In the genomic region with DNA sequence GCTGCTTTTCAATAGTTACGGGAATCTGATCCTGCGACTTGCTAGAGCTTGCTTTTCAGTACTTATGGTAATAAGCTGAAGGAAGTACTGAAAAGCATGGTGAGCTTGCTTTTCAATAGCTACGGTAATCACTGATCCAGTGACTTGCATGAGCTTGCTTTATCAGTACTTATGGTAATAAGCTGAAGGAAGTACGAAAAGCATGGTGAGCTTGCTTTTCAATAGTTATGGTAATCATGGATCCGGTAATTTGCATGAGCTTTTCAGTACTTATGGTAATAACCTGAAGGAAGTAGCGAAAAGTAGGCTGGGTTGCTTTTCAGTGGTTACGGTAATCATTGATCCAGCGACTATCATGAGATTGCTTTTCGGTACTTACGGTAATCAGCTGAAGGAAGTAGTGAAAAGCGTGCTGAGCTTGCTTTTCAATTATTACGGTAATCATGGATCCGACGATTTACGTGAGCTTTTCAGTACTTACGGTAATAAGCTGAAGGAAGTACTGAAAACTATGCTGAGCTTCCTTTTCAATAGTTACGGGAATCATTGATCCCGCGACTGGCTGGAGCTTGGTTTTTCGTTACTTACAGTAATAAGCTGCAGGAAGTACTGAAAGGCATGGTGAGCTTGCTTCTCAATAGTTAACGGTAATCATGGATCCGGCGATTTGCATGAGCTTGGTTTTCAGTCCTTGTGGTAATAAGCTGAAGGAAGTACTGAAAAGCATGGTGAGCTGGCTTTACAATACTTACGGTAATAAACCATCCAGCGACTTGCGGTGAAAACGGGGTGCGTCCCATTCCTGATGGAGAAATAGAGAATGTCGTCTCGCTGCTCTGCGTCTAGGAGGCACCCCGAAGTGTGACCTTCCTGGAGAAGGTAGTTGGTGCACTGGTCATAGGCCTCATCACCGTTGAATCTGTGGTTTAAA, we compare ENCODE assay signal across 8 cellular contexts. TPM values are rescaled to one million over a fixed set of nuclear protein-coding genes. Genes with fewer than 3 reads are reported as not detected.
DNase-seq lines count a peak whose midpoint lies in the region; ATAC-seq, FAIRE-seq and TF ChIP-seq lines count a peak whose summit lies in the region.

No MANE protein-coding gene starts in this region.

- peak overlapping the region; percentile 63 to 93 (median 79) for H3K4me2 ChIP-seq in BLaER1 treated with 17β-estradiol and CSF1 and Interleukin-3, amounts not matched to agents 10 nM and 100 nM
- peak overlapping the region; percentile 87 for H3K4me2 ChIP-seq in neural progenitor cell

- H3K27me3 ChIP-seq in BLaER1 treated with 17β-estradiol and CSF1 and Interleukin-3, amounts not matched to agents 10 nM and 100 nM: no peaks in the 10 kb centered on the region
- H3K27me3 ChIP-seq in gastroesophageal sphincter: peaks cover 45% of the 10 kb centered on the region
- H3K27me3 ChIP-seq in neural progenitor cell: no peaks in the 10 kb centered on the region

- no peak overlapping the region for H3K27ac Mint-ChIP-seq in activated T-helper 1 cell treated with anti-CD3 and anti-CD28 coated beads, Interleukin-12 subunit alpha, Interleukin-12 subunit beta, Interleukin-2, Interleukin-4 antibody, amounts not matched to agents 30 ng/mL and 10 ng/mL and 1 ng/mL, durations not matched to agents 14 hours and 24 hours and 36 hours
- peak overlapping the region; percentile 66 for H3K27ac Mint-ChIP-seq in neural progenitor cell

- TF ChIP-seq POLR2A in gastroesophageal sphincter (IDR thresholded peaks at IDR 0.05): no peak

- ATAC-seq in gastroesophageal sphincter (peak; percentile 71), HG02970 (IDR thresholded peaks at IDR 0.05; ENCODE audit: low FRiP score, unreplicated experiment) (no peak), HG03025 (IDR thresholded peaks at IDR 0.05; ENCODE audit: low FRiP score, unreplicated experiment) (no peak)

- peaks cover 1% of the 10 kb centered on the region for H3K27me3 Mint-ChIP-seq in activated T-helper 1 cell treated with anti-CD3 and anti-CD28 coated beads, Interleukin-12 subunit alpha, Interleukin-12 subunit beta, Interleukin-2, Interleukin-4 antibody, amounts not matched to agents 30 ng/mL and 10 ng/mL and 1 ng/mL, durations not matched to agents 14 hours and 24 hours and 36 hours (ENCODE audit: insufficient read depth)
- peaks cover 5% of the 10 kb centered on the region for H3K27me3 Mint-ChIP-seq in neural progenitor cell (ENCODE audit: insufficient read depth, low read depth)

- intact Hi-C loops in activated T-helper 1 cell treated with anti-CD3 and anti-CD28 coated beads, Interleukin-12 subunit alpha, Interleukin-12 subunit beta, Interleukin-2, Interleukin-4 antibody, amounts not matched to agents 30 ng/mL and 10 ng/mL and 1 ng/mL, durations not matched to agents 14 hours and 24 hours and 36 hours (cut with micrococcal nuclease): loop anchor here (5.0 to 10.0 kb wide), 4 partner anchors 39 to 1499 kb away; partner anchors contain the start of genes ASMTL and PLCXD1

- peaks cover 37 to 62% (median 59%) of the 10 kb centered on the region in 10 experiments for H3K4me1 ChIP-seq in BLaER1 treated with 17β-estradiol and CSF1 and Interleukin-3, amounts not matched to agents 10 nM and 100 nM
- H3K4me1 ChIP-seq in gastroesophageal sphincter (peaks cover 0 to 20% (median 9%) of the 10 kb centered on the region in 3 donors), neural progenitor cell (peaks cover 4% of the 10 kb centered on the region)

- peak overlapping the region in 9 of 11 experiments; percentile 8 to 82 (median 44); a peak in 13 of 22 replicates for H3K27ac ChIP-seq in BLaER1 treated with 17β-estradiol and CSF1 and Interleukin-3, amounts not matched to agents 10 nM and 100 nM
- H3K27ac ChIP-seq in gastroesophageal sphincter (peak overlapping the region in 1 of 4 donors; percentile 2), neural progenitor cell (no peak overlapping the region)

- no peaks in the 10 kb centered on the region for H3K79me2 ChIP-seq in neural progenitor cell (ENCODE audit: low read depth)

- TF ChIP-seq EP300 in gastroesophageal sphincter (IDR thresholded peaks at IDR 0.05): no peak

- H3K4me3 ChIP-seq in BLaER1 treated with 17β-estradiol and CSF1 and Interleukin-3, amounts not matched to agents 10 nM and 100 nM: peak overlapping the region; percentile 39 to 64 (median 52); a peak in 18 of 20 replicates
- H3K4me3 ChIP-seq in gastroesophageal sphincter (peak overlapping the region; percentile 22 to 40), neural progenitor cell (peak overlapping the region; percentile 71)

- H3K9ac ChIP-seq in BLaER1 treated with 17β-estradiol and CSF1 and Interleukin-3, amounts not matched to agents 10 nM and 100 nM: peak overlapping the region in 5 of 11 experiments; percentile 9 to 38 (median 14); a peak in 3 of 22 replicates
- H3K9ac ChIP-seq in neural progenitor cell: no peak overlapping the region

- H3K4me1 Mint-ChIP-seq in activated T-helper 1 cell treated with anti-CD3 and anti-CD28 coated beads, Interleukin-12 subunit alpha, Interleukin-12 subunit beta, Interleukin-2, Interleukin-4 antibody, amounts not matched to agents 30 ng/mL and 10 ng/mL and 1 ng/mL, durations not matched to agents 14 hours and 24 hours and 36 hours (ENCODE audit: low read depth): peaks cover 31% of the 10 kb centered on the region
- peaks cover 17% of the 10 kb centered on the region for H3K4me1 Mint-ChIP-seq in neural progenitor cell

- FAIRE-seq in HTR-8/SVneo (lab: Jason Lieb, UNC): peak; percentile 76

- peaks cover 6% of the 10 kb centered on the region for H3K9me3 Mint-ChIP-seq in activated T-helper 1 cell treated with anti-CD3 and anti-CD28 coated beads, Interleukin-12 subunit alpha, Interleukin-12 subunit beta, Interleukin-2, Interleukin-4 antibody, amounts not matched to agents 30 ng/mL and 10 ng/mL and 1 ng/mL, durations not matched to agents 14 hours and 24 hours and 36 hours
- H3K9me3 Mint-ChIP-seq in neural progenitor cell: peaks cover 2% of the 10 kb centered on the region

- peak overlapping the region; percentile 57 for H3K4me3 Mint-ChIP-seq in activated T-helper 1 cell treated with anti-CD3 and anti-CD28 coated beads, Interleukin-12 subunit alpha, Interleukin-12 subunit beta, Interleukin-2, Interleukin-4 antibody, amounts not matched to agents 30 ng/mL and 10 ng/mL and 1 ng/mL, durations not matched to agents 14 hours and 24 hours and 36 hours
- H3K4me3 Mint-ChIP-seq in neural progenitor cell: peak overlapping the region; percentile 85

- TF ChIP-seq CTCF in gastroesophageal sphincter (IDR thresholded peaks at IDR 0.05) (no peak), neural progenitor cell (IDR thresholded peaks at IDR 0.05) (no peak)

- peak; percentile 50 for DNase-seq in HTR-8/SVneo (ENCODE audit: insufficient read length, low spot score)
- peak; percentile 32 for DNase-seq in activated T-helper 1 cell treated with anti-CD3 and anti-CD28 coated beads, Interleukin-12 subunit alpha, Interleukin-12 subunit beta, Interleukin-2, Interleukin-4 antibody, amounts not matched to agents 30 ng/mL and 10 ng/mL and 1 ng/mL, durations not matched to agents 14 hours and 24 hours and 36 hours (ENCODE audit: low spot score)
- DNase-seq in neural progenitor cell (ENCODE audit: low spot score): peak; percentile 94
- no peak for DNase-seq in NCI-H146 treated with DMSO at 0.1 percent for 48 hours (lab: John Stamatoyannopoulos, UW; ENCODE audit: unreplicated experiment)

- peaks cover 6% of the 10 kb centered on the region for H3K36me3 Mint-ChIP-seq in activated T-helper 1 cell treated with anti-CD3 and anti-CD28 coated beads, Interleukin-12 subunit alpha, Interleukin-12 subunit beta, Interleukin-2, Interleukin-4 antibody, amounts not matched to agents 30 ng/mL and 10 ng/mL and 1 ng/mL, durations not matched to agents 14 hours and 24 hours and 36 hours (ENCODE audit: low read depth)
- H3K36me3 Mint-ChIP-seq in neural progenitor cell: no peaks in the 10 kb centered on the region

- no peaks in the 10 kb centered on the region for H4K20me1 ChIP-seq in BLaER1 treated with 17β-estradiol and CSF1 and Interleukin-3, amounts not matched to agents 10 nM and 100 nM
- H4K20me1 ChIP-seq in neural progenitor cell (ENCODE audit: low read depth): no peaks in the 10 kb centered on the region

- 1 to 3% methylated on average over 23 to 33 of the region's 33 CpGs for WGBS in gastroesophageal sphincter (ENCODE audit: low coverage in 1 of 2), 2 donors

- peaks cover 0 to 13% (median 0%) of the 10 kb centered on the region in 11 experiments; a peak in 2 of 22 replicates for H3K9me3 ChIP-seq in BLaER1 treated with 17β-estradiol and CSF1 and Interleukin-3, amounts not matched to agents 10 nM and 100 nM (replicated peaks in 1 of 11)
- H3K9me3 ChIP-seq in gastroesophageal sphincter (no peaks in the 10 kb centered on the region), neural progenitor cell (ENCODE audit: low read depth) (no peaks in the 10 kb centered on the region)

- peak overlapping the region; percentile 100 for H2AFZ ChIP-seq in neural progenitor cell (replicated peaks)

- peaks cover 20% of the 10 kb centered on the region for H3F3A ChIP-seq in neural progenitor cell (ENCODE audit: low read depth)

- H3K36me3 ChIP-seq in BLaER1 treated with 17β-estradiol and CSF1 and Interleukin-3, amounts not matched to agents 10 nM and 100 nM: no peaks in the 10 kb centered on the region; a peak in 2 of 22 replicates
- no peaks in the 10 kb centered on the region for H3K36me3 ChIP-seq in gastroesophageal sphincter
- H3K36me3 ChIP-seq in neural progenitor cell: no peaks in the 10 kb centered on the region

RNA-seq across cellular contexts. Expression of gene CRLF2, which starts 6.5 kb away (rescaled TPM):
- total RNA-seq in activated T-helper 1 cell treated with anti-CD3 and anti-CD28 coated beads, Interleukin-12 subunit alpha, Interleukin-12 subunit beta, Interleukin-2, Interleukin-4 antibody, amounts not matched to agents 30 ng/mL and 10 ng/mL and 1 ng/mL, durations not matched to agents 14 hours and 24 hours and 36 hours: 0.88 and 1.3 TPM in 2 replicates
- total RNA-seq in gastroesophageal sphincter (1 to 10 TPM in 2 of 4 donors, under 1 TPM in 1, not detected in 1; 0.93 to 2.3 (median 2.0) TPM), neural progenitor cell (ENCODE audit: low replicate concordance) (not detected in 2 replicates)
